8 cellular contexts compared by ENCODE assay signal in the genomic region with DNA sequence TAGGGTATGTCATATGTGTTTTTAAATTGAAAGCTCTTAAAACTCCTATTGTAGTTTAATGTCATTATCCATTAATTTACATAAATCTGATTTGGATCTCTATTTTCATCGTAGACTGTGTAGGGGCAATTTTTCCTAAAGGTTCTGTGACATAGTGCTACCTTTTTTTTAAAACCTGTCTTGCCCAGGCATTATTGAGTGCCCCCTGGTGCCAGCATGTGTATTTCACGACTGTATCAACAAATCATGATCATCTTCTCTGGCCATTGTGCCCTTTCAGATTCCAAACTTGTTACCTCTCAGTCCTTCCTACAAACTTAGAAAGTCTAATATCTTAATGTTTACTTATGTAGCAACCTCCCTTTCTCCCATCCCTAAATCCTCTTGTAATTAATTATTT.
A peak's percentile ranks its signal among the peaks of the same experiment; 100 is the strongest.
DNase-seq lines count a peak whose midpoint lies in the region; ATAC-seq and TF ChIP-seq lines count a peak whose summit lies in the region.

No MANE protein-coding gene starts in this region.

- H3K36me3 ChIP-seq in OCI-LY1 (ENCODE audit: insufficient read depth, low read length) = peaks cover 43% of the 10 kb centered on the region

- no peaks in the 10 kb centered on the region for H3K27me3 ChIP-seq in OCI-LY1 (ENCODE audit: insufficient read depth, low read length)

- ATAC-seq in GM18867 (IDR thresholded peaks at IDR 0.05; ENCODE audit: unreplicated experiment) (no peak), GM18519 (IDR thresholded peaks at IDR 0.05; ENCODE audit: low FRiP score, unreplicated experiment) (no peak)

- no peaks in the 10 kb centered on the region for H3K9me2 ChIP-seq in OCI-LY1 (ENCODE audit: low read depth, low read length)

- H3K4me2 ChIP-seq in OCI-LY1 (ENCODE audit: low read length) = no peak overlapping the region

- no peaks in the 10 kb centered on the region for H3K79me2 ChIP-seq in OCI-LY1 (ENCODE audit: insufficient read depth, low read length)

- no peaks in the 10 kb centered on the region for H3K9me3 ChIP-seq in OCI-LY1 (ENCODE audit: low read length)

- no peak overlapping the region for H3K9ac ChIP-seq in OCI-LY1 (ENCODE audit: low read length)

- no peaks in the 10 kb centered on the region for H3F3A ChIP-seq in OCI-LY1 (ENCODE audit: insufficient read depth, low read length)

- no peaks in the 10 kb centered on the region for H3K4me1 ChIP-seq in OCI-LY1 (ENCODE audit: insufficient read depth, low read length, severe bottlenecking)

- TF ChIP-seq CTCF in OCI-LY1 (IDR thresholded peaks at IDR 0.05; ENCODE audit: low read length) (peak; percentile 64), epithelial cell of esophagus (IDR thresholded peaks at IDR 0.05; ENCODE audit: insufficient read depth, low read depth, low read length, missing control alignments) (peak; percentile 43)

- H3K4me3 ChIP-seq in OCI-LY1 (ENCODE audit: low read depth, low read length, poor library complexity, severe bottlenecking) = no peak overlapping the region
- no peak overlapping the region for H3K4me3 ChIP-seq in epithelial cell of esophagus (ENCODE audit: low read length)

- DNase-seq in activated T-cell treated with anti-CD3 and anti-CD28 coated beads for 4 hours (peak; percentile 9), epithelial cell of esophagus (ENCODE audit: low read depth) (peak; percentile 41), KG1 (lab: John Stamatoyannopoulos, UW) (no peak)
- no peak for DNase-seq in activated T-cell treated with anti-CD3 and anti-CD28 coated beads, Interleukin-2, amount 50 U/mL, for 1 hour
- DNase-seq in stimulated activated CD4-positive, alpha-beta T cell treated with anti-CD3 and anti-CD28 coated beads, Interleukin-4, amount 100 ng/mL, for 24 hours = peak; percentile 15

- H3K27ac ChIP-seq in OCI-LY1 (ENCODE audit: low read depth, low read length, poor library complexity, severe bottlenecking) = no peak overlapping the region

- no peak overlapping the region for H2AFZ ChIP-seq in OCI-LY1 (ENCODE audit: low read length)

- H4K20me1 ChIP-seq in OCI-LY1 (ENCODE audit: insufficient read depth, low read length) = no peaks in the 10 kb centered on the region

Comparison
In these comparisons a context has a peak if more than half of its experiments do, and no peak if none do; other contexts are left out.
1. DNase-seq: peak in activated T-cell treated with anti-CD3 and anti-CD28 coated beads for 4 hours (single experiment), epithelial cell of esophagus (single experiment) and stimulated activated CD4-positive, alpha-beta T cell treated with anti-CD3 and anti-CD28 coated beads, Interleukin-4, amount 100 ng/mL, for 24 hours (single experiment); none in activated T-cell treated with anti-CD3 and anti-CD28 coated beads, Interleukin-2, amount 50 U/mL, for 1 hour (single experiment) and KG1 (single experiment).